Comparison of ENCODE assay signal across 23 cellular contexts in genomic region chr9:100573655-100574260, GRCh38.
"Had no signal": no experiment of that assay in that cellular context is flagged by ENCODE, and none has a peak within 500 bp of the region (broad histone marks: within the 10 kb centered on the region; RNA-seq: fewer than 3 reads in every experiment).

No MANE protein-coding gene starts in this region.

- FAIRE-seq: small intestine had no signal

- H3K4me3 ChIP-seq: gastroesophageal sphincter, heart right ventricle, left ventricle myocardium inferior, tibial nerve, vagina had no signal

- H3K27ac ChIP-seq: brain microvascular endothelial cell, gastroesophageal sphincter, heart right ventricle, left ventricle myocardium inferior, tibial nerve, vagina had no signal

- H3K36me3 Mint-ChIP-seq: activated CD4-positive, alpha-beta memory T cell treated with anti-CD3 and anti-CD28 coated beads for 36 hours; activated naive CD8-positive, alpha-beta T cell treated with anti-CD3 and anti-CD28 coated beads, Interleukin-2, amount 10 ng/mL, durations not matched to agents 7 days and 5 days had no signal

- H3K9me3 Mint-ChIP-seq: activated CD4-positive, alpha-beta memory T cell treated with anti-CD3 and anti-CD28 coated beads for 36 hours; activated naive CD8-positive, alpha-beta T cell treated with anti-CD3 and anti-CD28 coated beads, Interleukin-2, amount 10 ng/mL, durations not matched to agents 7 days and 5 days; activated T-helper 17 cell treated with anti-CD3 and anti-CD28 coated beads, Interleukin-2, amount 50 U/mL, for 72 hours; dendritic cell treated with granulocyte-macrophage colony-stimulating factor and Interleukin-4, amounts not matched to agents 40 ng/mL and 50 ng/mL, for 4 days; stimulated activated naive CD8-positive, alpha-beta T cell treated with anti-CD3 and anti-CD28 coated beads, Interleukin-15, Interleukin-2, amounts not matched to agents 100 ng/mL and 50 ng/mL, for 24 hours had no signal

- H3K36me3 ChIP-seq: brain microvascular endothelial cell, heart right ventricle, left ventricle myocardium inferior, vagina had no signal

- H3K27ac Mint-ChIP-seq: activated CD4-positive, alpha-beta memory T cell treated with anti-CD3 and anti-CD28 coated beads for 36 hours; activated CD8-positive, alpha-beta memory T cell treated with anti-CD3 and anti-CD28 coated beads, Interleukin-2, amount 10 ng/mL, durations not matched to agents 7 days and 5 days; activated naive CD8-positive, alpha-beta T cell treated with anti-CD3 and anti-CD28 coated beads, Interleukin-2, amount 10 ng/mL, durations not matched to agents 7 days and 5 days; activated T-helper 17 cell treated with anti-CD3 and anti-CD28 coated beads, Interleukin-2, amount 50 U/mL, for 72 hours; dendritic cell treated with granulocyte-macrophage colony-stimulating factor and Interleukin-4, amounts not matched to agents 40 ng/mL and 50 ng/mL, for 4 days; progenitor cell of endocrine pancreas; stimulated activated naive CD8-positive, alpha-beta T cell treated with anti-CD3 and anti-CD28 coated beads, Interleukin-15, Interleukin-2, amounts not matched to agents 100 ng/mL and 50 ng/mL, for 24 hours; WTC11 had no signal

- H3K4me3 Mint-ChIP-seq: activated CD4-positive, alpha-beta memory T cell treated with anti-CD3 and anti-CD28 coated beads for 36 hours; activated CD8-positive, alpha-beta memory T cell treated with anti-CD3 and anti-CD28 coated beads, Interleukin-2, amount 10 ng/mL, durations not matched to agents 7 days and 5 days; activated naive CD8-positive, alpha-beta T cell treated with anti-CD3 and anti-CD28 coated beads, Interleukin-2, amount 10 ng/mL, durations not matched to agents 7 days and 5 days; activated T-helper 17 cell treated with anti-CD3 and anti-CD28 coated beads, Interleukin-2, amount 50 U/mL, for 72 hours; dendritic cell treated with granulocyte-macrophage colony-stimulating factor and Interleukin-4, amounts not matched to agents 40 ng/mL and 50 ng/mL, for 4 days; neural crest cell; stimulated activated naive CD8-positive, alpha-beta T cell treated with anti-CD3 and anti-CD28 coated beads, Interleukin-15, Interleukin-2, amounts not matched to agents 100 ng/mL and 50 ng/mL, for 24 hours; WTC11 had no signal

- DNase-seq: activated CD4-positive, alpha-beta memory T cell treated with anti-CD3 and anti-CD28 coated beads for 36 hours; activated CD4-positive, alpha-beta T cell treated with anti-CD3 and anti-CD28 coated beads for 4 hours; activated CD8-positive, alpha-beta memory T cell treated with anti-CD3 and anti-CD28 coated beads, Interleukin-2, amount 10 ng/mL, durations not matched to agents 7 days and 5 days; activated naive CD4-positive, alpha-beta T cell; activated naive CD8-positive, alpha-beta T cell treated with anti-CD3 and anti-CD28 coated beads, Interleukin-2, amount 10 ng/mL, durations not matched to agents 7 days and 5 days; brain microvascular endothelial cell; effector CD8-positive, alpha-beta T cell; heart right ventricle; left ventricle myocardium inferior; right cardiac atrium; small intestine; stimulated activated CD4-positive, alpha-beta T cell treated with anti-CD3 and anti-CD28 coated beads, Interleukin-15, amount 100 ng/mL, for 24 hours; stimulated activated CD4-positive, alpha-beta T cell treated with anti-CD3 and anti-CD28 coated beads, Interleukin-2, amount 100 ng/mL, for 48 hours had no signal

- H3K9me3 ChIP-seq: gastroesophageal sphincter, left ventricle myocardium inferior, tibial nerve, vagina had no signal

- H3K4me1 Mint-ChIP-seq: activated naive CD8-positive, alpha-beta T cell treated with anti-CD3 and anti-CD28 coated beads, Interleukin-2, amount 10 ng/mL, durations not matched to agents 7 days and 5 days; activated T-helper 17 cell treated with anti-CD3 and anti-CD28 coated beads, Interleukin-2, amount 50 U/mL, for 72 hours; WTC11 had no signal

- H3K4me1 ChIP-seq: gastroesophageal sphincter, heart right ventricle, left ventricle myocardium inferior, tibial nerve, vagina had no signal

- H3K27me3 Mint-ChIP-seq: activated CD4-positive, alpha-beta memory T cell treated with anti-CD3 and anti-CD28 coated beads for 36 hours; activated CD8-positive, alpha-beta memory T cell treated with anti-CD3 and anti-CD28 coated beads, Interleukin-2, amount 10 ng/mL, durations not matched to agents 7 days and 5 days; activated naive CD8-positive, alpha-beta T cell treated with anti-CD3 and anti-CD28 coated beads, Interleukin-2, amount 10 ng/mL, durations not matched to agents 7 days and 5 days; activated T-helper 17 cell treated with anti-CD3 and anti-CD28 coated beads, Interleukin-2, amount 50 U/mL, for 72 hours; dendritic cell treated with granulocyte-macrophage colony-stimulating factor and Interleukin-4, amounts not matched to agents 40 ng/mL and 50 ng/mL, for 4 days; progenitor cell of endocrine pancreas; stimulated activated naive CD8-positive, alpha-beta T cell treated with anti-CD3 and anti-CD28 coated beads, Interleukin-15, Interleukin-2, amounts not matched to agents 100 ng/mL and 50 ng/mL, for 24 hours had no signal

- H3K27me3 ChIP-seq: brain microvascular endothelial cell, gastroesophageal sphincter, heart right ventricle, tibial nerve, vagina had no signal

- ATAC-seq: activated CD8-positive, alpha-beta memory T cell treated with anti-CD3 and anti-CD28 coated beads, Interleukin-2, amount 10 ng/mL, durations not matched to agents 7 days and 5 days; activated T-helper 17 cell treated with anti-CD3 and anti-CD28 coated beads, Interleukin-2, amount 50 U/mL, for 72 hours; esophagus mucosa; gastroesophageal sphincter; heart right ventricle; right cardiac atrium; WTC11 had no signal
